In the genomic region with DNA sequence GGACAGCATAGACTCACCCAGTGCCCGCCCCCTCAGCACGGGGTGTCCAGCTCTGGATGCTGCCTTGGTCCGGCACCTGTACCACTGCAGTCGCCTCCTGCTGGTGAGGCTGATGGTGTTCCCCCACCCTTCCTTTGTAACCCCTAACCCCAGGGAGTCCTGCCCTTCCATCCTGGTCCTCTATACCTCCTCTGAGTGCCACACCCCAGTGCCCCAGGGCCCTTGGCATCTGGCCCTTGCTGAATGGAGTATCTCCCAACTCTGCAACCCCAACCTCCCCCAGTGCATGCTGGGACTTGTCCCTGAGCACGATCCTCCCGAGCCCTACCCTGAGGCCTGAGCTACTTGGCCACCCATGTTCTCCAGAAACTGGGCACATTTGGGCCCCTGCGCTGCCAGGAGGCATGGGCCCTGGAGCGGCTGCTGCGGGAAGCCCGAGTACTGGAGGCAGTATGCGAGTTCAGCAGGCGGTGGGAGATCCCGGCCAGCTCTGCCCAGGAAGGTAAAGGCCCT, we compare ENCODE assay signal across 16 cellular contexts. TPM values are rescaled to one million over a fixed set of nuclear protein-coding genes. Genes with fewer than 3 reads are reported as not detected.
DNase-seq lines count a peak whose midpoint lies in the region; ATAC-seq and TF ChIP-seq lines count a peak whose summit lies in the region.
"Had no signal": no experiment of that assay in that cellular context is flagged by ENCODE, and none has a peak within 500 bp of the region (broad histone marks: within the 10 kb centered on the region; RNA-seq: fewer than 3 reads in every experiment).

No MANE protein-coding gene starts in this region.

- no peak for ATAC-seq in right cardiac atrium
- ATAC-seq in heart right ventricle: no peak
- no peak for ATAC-seq in upper lobe of right lung
- ATAC-seq: gastroesophageal sphincter, left lobe of liver had no signal

- H3K4me1 Mint-ChIP-seq in immature natural killer cell: peaks cover 22 to 28% of the 10 kb centered on the region in 2 donors

- no peak for TF ChIP-seq EP300 in esophagus muscularis mucosa (IDR thresholded peaks at IDR 0.05)

- no peaks in the 10 kb centered on the region for H3K9me3 Mint-ChIP-seq in immature natural killer cell
- H3K9me3 Mint-ChIP-seq: activated naive CD4-positive, alpha-beta T cell treated with anti-CD3 and anti-CD28 coated beads, Interleukin-2, amount 10 ng/mL, durations not matched to agents 7 days and 5 days had no signal

- H3K9me3 ChIP-seq in right cardiac atrium (ENCODE audit: control insufficient read depth, low read length) (no peaks in the 10 kb centered on the region), heart right ventricle (no peaks in the 10 kb centered on the region), OCI-LY3 (ENCODE audit: insufficient read depth, low read length) (no peaks in the 10 kb centered on the region), esophagus muscularis mucosa (no peaks in the 10 kb centered on the region), upper lobe of right lung (no peaks in the 10 kb centered on the region)
- H3K9me3 ChIP-seq: gastroesophageal sphincter, ovary had no signal

- peaks cover 2 to 8% (median 4%) of the 10 kb centered on the region in 3 donors for H3K27me3 Mint-ChIP-seq in immature natural killer cell (ENCODE audit: low read depth in 3 of 3)
- H3K27me3 Mint-ChIP-seq: activated naive CD4-positive, alpha-beta T cell treated with anti-CD3 and anti-CD28 coated beads, Interleukin-2, amount 10 ng/mL, durations not matched to agents 7 days and 5 days had no signal

- peak overlapping the region in 3 of 6 donors; percentile 36 to 57 (median 48) for H3K27ac Mint-ChIP-seq in immature natural killer cell

- H3K4me2 ChIP-seq in OCI-LY3 (ENCODE audit: low read length): no peak overlapping the region

- peaks cover 0 to 100% (median 76%) of the 10 kb centered on the region in 9 donors for H3K36me3 ChIP-seq in heart right ventricle
- peaks cover 63% of the 10 kb centered on the region for H3K36me3 ChIP-seq in OCI-LY3 (replicated peaks; ENCODE audit: low read depth, low read length)
- peaks cover 26 to 100% (median 95%) of the 10 kb centered on the region in 4 donors for H3K36me3 ChIP-seq in esophagus muscularis mucosa
- H3K36me3 ChIP-seq in upper lobe of right lung: peaks cover 80% of the 10 kb centered on the region
- H3K36me3 ChIP-seq: ovary had no signal

- peak in 2 of 9 donors; percentile 11 to 14 for TF ChIP-seq CTCF in heart right ventricle (IDR thresholded peaks at IDR 0.05)
- peak; percentile 29 for TF ChIP-seq CTCF in OCI-LY3 (IDR thresholded peaks at IDR 0.05; ENCODE audit: low read depth, low read length)
- TF ChIP-seq CTCF in esophagus muscularis mucosa (IDR thresholded peaks at IDR 0.05): no peak
- TF ChIP-seq CTCF in upper lobe of right lung (IDR thresholded peaks at IDR 0.05): peak; percentile 11

- H3K79me2 ChIP-seq in OCI-LY3 (ENCODE audit: low read length): no peaks in the 10 kb centered on the region

- H3K4me1 ChIP-seq in right cardiac atrium (ENCODE audit: control insufficient read depth, insufficient read depth, low read length) (peaks cover 5% of the 10 kb centered on the region), heart right ventricle (peaks cover 19 to 91% (median 64%) of the 10 kb centered on the region in 9 donors), OCI-LY3 (ENCODE audit: low read length) (peaks cover 23% of the 10 kb centered on the region), esophagus muscularis mucosa (peaks cover 60 to 87% (median 73%) of the 10 kb centered on the region in 4 donors), upper lobe of right lung (peaks cover 37% of the 10 kb centered on the region)

- no peak overlapping the region for H3K9ac ChIP-seq in OCI-LY3 (ENCODE audit: low read length)

- TF ChIP-seq POLR2A in esophagus muscularis mucosa (IDR thresholded peaks at IDR 0.05; ENCODE audit: low read depth): no peak

- 79% methylated on average over 13 of the region's 13 CpGs for WGBS in right cardiac atrium
- WGBS in heart right ventricle, 2 donors: 78 to 84% methylated on average over 13 of the region's 13 CpGs
- 76% methylated on average over 9 of the region's 13 CpGs for WGBS in esophagus muscularis mucosa

- intact Hi-C loops in right cardiac atrium (cut with DNase I): no loop called here
- intact Hi-C loops in heart right ventricle (cut with DNase I): loop anchor here in 4 of 10 donors (10.0 kb wide), 2 partner anchors 100 to 400 kb away; a partner anchor contains a TSS
- intact Hi-C loops in esophagus muscularis mucosa (cut with DNase I): no loop called here
- intact Hi-C loops in upper lobe of right lung (cut with DNase I): no loop called here

- H3K36me3 Mint-ChIP-seq in immature natural killer cell: peaks cover 0 to 14% (median 5%) of the 10 kb centered on the region in 3 donors

- no peak overlapping the region for H2AFZ ChIP-seq in OCI-LY3 (ENCODE audit: low read depth, low read length)

- DNase-seq in right cardiac atrium (peak in 2 of 3 donors; percentile 51 to 60), heart right ventricle (no peak), esophagus muscularis mucosa (ENCODE audit: extremely low spot score) (peak; percentile 83), upper lobe of right lung (peak; percentile 54), immature natural killer cell (no peak), GM03348 (ENCODE audit: low spot score) (no peak), cerebellar cortex (ENCODE audit: low spot score) (no peak)
- DNase-seq: activated CD4-positive, alpha-beta T cell treated with anti-CD3 and anti-CD28 coated beads, Interleukin-2, amount 50 U/mL, for 4 hours; activated naive CD4-positive, alpha-beta T cell treated with anti-CD3 and anti-CD28 coated beads, Interleukin-2, amount 10 ng/mL, durations not matched to agents 7 days and 5 days; C1 segment of cervical spinal cord; NCI-H2081; stimulated activated CD4-positive, alpha-beta T cell treated with anti-CD3 and anti-CD28 coated beads, Interleukin-15, amount 100 ng/mL, for 24 hours had no signal

- peaks cover 22% of the 10 kb centered on the region for H4K20me1 ChIP-seq in OCI-LY3 (ENCODE audit: insufficient read depth, low read length)

- H3K27me3 ChIP-seq in right cardiac atrium (ENCODE audit: control insufficient read depth, insufficient read depth) (no peaks in the 10 kb centered on the region), heart right ventricle (no peaks in the 10 kb centered on the region), OCI-LY3 (ENCODE audit: low read depth, low read length) (no peaks in the 10 kb centered on the region), esophagus muscularis mucosa (no peaks in the 10 kb centered on the region), upper lobe of right lung (no peaks in the 10 kb centered on the region)
- H3K27me3 ChIP-seq: gastroesophageal sphincter, ovary had no signal

- H3K4me3 ChIP-seq in right cardiac atrium (ENCODE audit: low read length): no peak overlapping the region
- no peak overlapping the region for H3K4me3 ChIP-seq in heart right ventricle
- no peak overlapping the region for H3K4me3 ChIP-seq in OCI-LY3 (ENCODE audit: low read length)
- H3K4me3 ChIP-seq in esophagus muscularis mucosa: no peak overlapping the region
- H3K4me3 ChIP-seq in upper lobe of right lung: no peak overlapping the region
- H3K4me3 ChIP-seq: gastroesophageal sphincter, ovary had no signal

- no peak overlapping the region for H3K27ac ChIP-seq in right cardiac atrium (ENCODE audit: low read length)
- peak overlapping the region in 4 of 10 donors; percentile 10 to 61 (median 20) for H3K27ac ChIP-seq in heart right ventricle
- no peak overlapping the region for H3K27ac ChIP-seq in OCI-LY3 (ENCODE audit: low read length)
- peak overlapping the region in 1 of 4 donors; percentile 40 for H3K27ac ChIP-seq in esophagus muscularis mucosa (replicated peaks in 1 of 4)
- H3K27ac ChIP-seq in upper lobe of right lung: no peak overlapping the region
- H3K27ac ChIP-seq: ovary had no signal

- H3K4me3 Mint-ChIP-seq in immature natural killer cell: no peak overlapping the region
- H3K4me3 Mint-ChIP-seq: activated naive CD4-positive, alpha-beta T cell treated with anti-CD3 and anti-CD28 coated beads, Interleukin-2, amount 10 ng/mL, durations not matched to agents 7 days and 5 days had no signal

RNA-seq across cellular contexts. Expression of a gene that starts 15.8 kb away (rescaled TPM):
- total RNA-seq in right cardiac atrium (10 to 100 TPM; 76.2 to 86.6 (median 83.7) TPM), heart right ventricle (10 to 100 TPM; 45.9 to 86.1 (median 73.8) TPM), esophagus muscularis mucosa (100 to 1,000 TPM in 1 of 4 donors, 10 to 100 TPM in 3; 63.1 to 108 (median 68.4) TPM), upper lobe of right lung (133 TPM)
- polyA plus RNA-seq in right cardiac atrium (43.8 TPM), heart right ventricle (10 to 100 TPM; 40.0 to 66.9 TPM), immature natural killer cell (1 to 10 TPM; 2.0 to 7.5 (median 3.3) TPM)

RNA-seq across cellular contexts. Expression of a gene that starts 17.9 kb away (rescaled TPM):
- total RNA-seq in right cardiac atrium (10 to 100 TPM; 24.2 to 30.5 (median 28.6) TPM), heart right ventricle (10 to 100 TPM; 20.5 to 31.0 (median 24.8) TPM), esophagus muscularis mucosa (10 to 100 TPM; 27.5 to 46.3 (median 38.5) TPM), upper lobe of right lung (36.0 TPM)
- polyA plus RNA-seq in right cardiac atrium (17.5 TPM), heart right ventricle (10 to 100 TPM; 11.9 to 20.7 TPM), immature natural killer cell (10 to 100 TPM; 24.8 to 60.4 (median 28.4) TPM)

Comparison
In these comparisons a context has a peak if more than half of its experiments do, and no peak if none do; other contexts are left out.
1. DNase-seq: peak in right cardiac atrium (2 of 3), esophagus muscularis mucosa (single experiment) and upper lobe of right lung (single experiment); none in heart right ventricle (0 of 2), immature natural killer cell (0 of 3), GM03348 (single experiment) and cerebellar cortex (single experiment).
2. CTCF ChIP-seq: peak in OCI-LY3 (single experiment) and upper lobe of right lung (single experiment); none in esophagus muscularis mucosa (0 of 3).